In genomic region chr11:12043221-12043620, GRCh38 we compare ENCODE assay signal across 17 cellular contexts. TPM values are rescaled to one million over a fixed set of nuclear protein-coding genes. Genes with fewer than 3 reads are reported as not detected.
A peak's percentile ranks its signal among the peaks of the same experiment; 100 is the strongest.
DNase-seq lines count a peak whose midpoint lies in the region; ATAC-seq, FAIRE-seq and TF ChIP-seq lines count a peak whose summit lies in the region.
"Had no signal": no experiment of that assay in that cellular context is flagged by ENCODE, and none has a peak within 500 bp of the region (broad histone marks: within the 10 kb centered on the region; RNA-seq: fewer than 3 reads in every experiment).

No MANE protein-coding gene starts in this region.

- no peaks in the 10 kb centered on the region for H3K9me2 ChIP-seq in GM23248 (ENCODE audit: insufficient read depth)

- H2AFZ ChIP-seq in GM23248: no peak overlapping the region; the same call in 1 of the 2 replicates
- H2AFZ ChIP-seq in keratinocyte (ENCODE audit: control insufficient read depth, low read length): no peak overlapping the region

- H3K36me3 Mint-ChIP-seq in activated CD8-positive, alpha-beta T cell treated with anti-CD3 and anti-CD28 coated beads for 36 hours (ENCODE audit: low read depth): no peaks in the 10 kb centered on the region
- H3K36me3 Mint-ChIP-seq: T-cell had no signal

- intact Hi-C loops in activated CD8-positive, alpha-beta T cell treated with anti-CD3 and anti-CD28 coated beads for 36 hours (cut with micrococcal nuclease): loop anchor here (10.0 kb wide), 1 partner anchor 852 kb away; no protein-coding TSS in a partner anchor

- H3F3A ChIP-seq in GM23248 (ENCODE audit: insufficient read depth): peaks cover 40% of the 10 kb centered on the region

- CTCF ChIA-PET in activated CD8-positive, alpha-beta T cell treated with anti-CD3 and anti-CD28 coated beads for 36 hours (lab: Charles Lee): interaction anchor here (1.1 to 5.8 kb wide), 10 partner anchors 39 to 244 kb away, joined by 3 to 74 read pairs (median 6); no protein-coding TSS in a partner anchor

- H3K79me2 ChIP-seq in GM23248 (ENCODE audit: insufficient read depth): no peaks in the 10 kb centered on the region
- H3K79me2 ChIP-seq in keratinocyte (ENCODE audit: control insufficient read depth, insufficient read depth, low read length): no peaks in the 10 kb centered on the region

- H4K20me1 ChIP-seq in GM23248 (ENCODE audit: insufficient read depth) (no peaks in the 10 kb centered on the region), keratinocyte (ENCODE audit: control insufficient read depth, extremely low read depth, insufficient read depth, low read length) (no peaks in the 10 kb centered on the region)

- POLR2A ChIA-PET in activated CD8-positive, alpha-beta T cell treated with anti-CD3 and anti-CD28 coated beads for 36 hours (lab: Charles Lee): no interaction called here

- peaks cover 4% of the 10 kb centered on the region for H3K4me1 Mint-ChIP-seq in activated CD8-positive, alpha-beta T cell treated with anti-CD3 and anti-CD28 coated beads for 36 hours (ENCODE audit: low read depth)

- TF ChIP-seq CTCF in keratinocyte (optimal IDR thresholded peaks at IDR 0.05 in 1 of 3, IDR thresholded peaks at IDR 0.05 in 1 of 3, conservative IDR thresholded peaks at IDR 0.05 in 1 of 3; ENCODE audit: extremely low read depth in 1 of 3, insufficient read depth in 2 of 3, low read length in 3 of 3) (no peak), thoracic aorta (IDR thresholded peaks at IDR 0.05) (no peak)
- no peak for TF ChIP-seq CTCF in activated CD8-positive, alpha-beta T cell treated with anti-CD3 and anti-CD28 coated beads for 36 hours (IDR thresholded peaks at IDR 0.05)

- ATAC-seq in thoracic aorta (ENCODE audit: insufficient number of reproducible peaks, low FRiP score, low read depth): no peak
- no peak for ATAC-seq in activated CD8-positive, alpha-beta T cell treated with anti-CD3 and anti-CD28 coated beads for 36 hours
- ATAC-seq: activated T-helper 17 cell treated with anti-CD3 and anti-CD28 coated beads, Interleukin-2, amount 50 U/mL, for 72 hours; T-cell had no signal

- no peaks in the 10 kb centered on the region for H3K27me3 ChIP-seq in GM23248 (replicated peaks; ENCODE audit: insufficient read depth)
- no peaks in the 10 kb centered on the region for H3K27me3 ChIP-seq in adipocyte (replicated peaks; ENCODE audit: control insufficient read depth, insufficient read depth, low read length)
- no peaks in the 10 kb centered on the region for H3K27me3 ChIP-seq in keratinocyte (ENCODE audit: control insufficient read depth, extremely low read depth, insufficient read depth, low read length)
- H3K27me3 ChIP-seq in thoracic aorta (replicated peaks; ENCODE audit: insufficient read depth): no peaks in the 10 kb centered on the region
- H3K27me3 ChIP-seq: gastrocnemius medialis had no signal

- peak overlapping the region; percentile 71 for H3K9ac ChIP-seq in GM23248
- peak overlapping the region; percentile 35 for H3K9ac ChIP-seq in adipocyte (ENCODE audit: low read length)
- H3K9ac ChIP-seq in keratinocyte (ENCODE audit: control insufficient read depth, extremely low read depth, insufficient read depth, low read length): peak overlapping the region; percentile 41

- H3K27me3 Mint-ChIP-seq in activated CD8-positive, alpha-beta T cell treated with anti-CD3 and anti-CD28 coated beads for 36 hours: peaks cover 2% of the 10 kb centered on the region

- no peak for DNase-seq in GM23248
- no peak for DNase-seq in adipocyte (ENCODE audit: low read depth)
- DNase-seq in keratinocyte (ENCODE audit: low read depth, low spot score): no peak
- DNase-seq in thoracic aorta (ENCODE audit: low spot score): no peak
- DNase-seq in NCI-H2107 treated with DMSO at 0.1 percent for 48 hours (lab: John Stamatoyannopoulos, UW; ENCODE audit: unreplicated experiment): no peak
- DNase-seq in NK-92 treated with Interleukin-12 subunit alpha and Interleukin-12 subunit beta, amount 100 ng/mL, for 24 hours (lab: John Stamatoyannopoulos, UW): no peak
- no peak for DNase-seq in activated CD8-positive, alpha-beta T cell treated with anti-CD3 and anti-CD28 coated beads for 36 hours
- DNase-seq: activated CD8-positive, alpha-beta memory T cell treated with anti-CD3 and anti-CD28 coated beads for 24 hours; amygdala; H9; NCI-H774; stimulated activated CD4-positive, alpha-beta T cell treated with anti-CD3 and anti-CD28 coated beads, Interleukin-2, amount 100 ng/mL, for 24 hours; T-cell; WERI-Rb-1 had no signal

- dilution Hi-C loops in keratinocyte (cut with MboI; ENCODE audit: extremely low pct_ligation_motif_present, low sequenced_read_pairs): no loop called here

- H3K4me2 ChIP-seq in GM23248 (ENCODE audit: unreplicated experiment): peak overlapping the region; percentile 29
- peak overlapping the region; percentile 1 for H3K4me2 ChIP-seq in keratinocyte (ENCODE audit: control insufficient read depth, extremely low read depth, insufficient read depth, low read depth, low read length)

- H3K9me3 ChIP-seq in GM23248 (ENCODE audit: low read depth) (no peaks in the 10 kb centered on the region), adipocyte (ENCODE audit: control insufficient read depth, low read length) (no peaks in the 10 kb centered on the region), keratinocyte (ENCODE audit: control insufficient read depth, low read depth, low read length) (peaks cover 4% of the 10 kb centered on the region), thoracic aorta (no peaks in the 10 kb centered on the region)
- H3K9me3 ChIP-seq: gastrocnemius medialis had no signal

- no peak overlapping the region for H3K27ac Mint-ChIP-seq in activated CD8-positive, alpha-beta T cell treated with anti-CD3 and anti-CD28 coated beads for 36 hours
- H3K27ac Mint-ChIP-seq: activated T-helper 17 cell treated with anti-CD3 and anti-CD28 coated beads, Interleukin-2, amount 50 U/mL, for 72 hours; H9; T-cell had no signal

- in situ Hi-C loops in GM23248 (cut with MboI): loop anchor here (10.0 kb wide), 1 partner anchor 248 kb away; no protein-coding TSS in a partner anchor

- 97 to 98% methylated on average over 7 of the region's 7 CpGs for WGBS in GM23248 (ENCODE audit: low coverage in 1 of 2, low lambda C conversion rate in 2 of 2, missing lambda C conversion rate in 2 of 2), 2 experiments

- peak overlapping the region; percentile 37; the same call in 1 of the 2 replicates for H3K4me3 ChIP-seq in GM23248
- peak overlapping the region; percentile 66 for H3K4me3 ChIP-seq in adipocyte (ENCODE audit: low read length)
- no peak overlapping the region for H3K4me3 ChIP-seq in keratinocyte (ENCODE audit: control insufficient read depth in 2 of 3, extremely low read depth in 1 of 3, insufficient read depth in 2 of 3, low read depth in 1 of 3, low read length in 3 of 3)
- no peak overlapping the region for H3K4me3 ChIP-seq in thoracic aorta

- no peak for FAIRE-seq in keratinocyte (lab: Jason Lieb, UNC)
- FAIRE-seq: GM18507 had no signal

- H3K4me1 ChIP-seq in GM23248 (ENCODE audit: insufficient read depth) (peaks cover 43% of the 10 kb centered on the region), adipocyte (ENCODE audit: control insufficient read depth, insufficient read depth, low read length) (peaks cover 36% of the 10 kb centered on the region), keratinocyte (ENCODE audit: control insufficient read depth, extremely low read depth, insufficient read depth, low read length) (peaks cover 40% of the 10 kb centered on the region), thoracic aorta (ENCODE audit: control insufficient read depth in 1 of 2, low read depth in 2 of 2) (peaks cover 3 to 27% of the 10 kb centered on the region in 2 donors)

- no peaks in the 10 kb centered on the region for H3K9me1 ChIP-seq in keratinocyte (ENCODE audit: control insufficient read depth, extremely low read depth, insufficient read depth, low read length)

- H3K36me3 ChIP-seq in GM23248 (ENCODE audit: low read depth) (no peaks in the 10 kb centered on the region), adipocyte (ENCODE audit: control insufficient read depth, insufficient read depth, low read length, severe bottlenecking) (no peaks in the 10 kb centered on the region), keratinocyte (ENCODE audit: control insufficient read depth in 2 of 2, extremely low read depth in 1 of 2, insufficient read depth in 2 of 2, low read length in 2 of 2) (no peaks in the 10 kb centered on the region), thoracic aorta (no peaks in the 10 kb centered on the region)
- H3K36me3 ChIP-seq: gastrocnemius medialis, WERI-Rb-1 had no signal

- H3K9me3 Mint-ChIP-seq in activated CD8-positive, alpha-beta T cell treated with anti-CD3 and anti-CD28 coated beads for 36 hours: no peaks in the 10 kb centered on the region
- H3K9me3 Mint-ChIP-seq: activated T-helper 17 cell treated with anti-CD3 and anti-CD28 coated beads, Interleukin-2, amount 50 U/mL, for 72 hours; T-cell had no signal

- no peak overlapping the region for H3K4me3 Mint-ChIP-seq in activated CD8-positive, alpha-beta T cell treated with anti-CD3 and anti-CD28 coated beads for 36 hours
- H3K4me3 Mint-ChIP-seq: activated T-helper 17 cell treated with anti-CD3 and anti-CD28 coated beads, Interleukin-2, amount 50 U/mL, for 72 hours; H9; T-cell had no signal

- H3K27ac ChIP-seq in GM23248 (peak overlapping the region; percentile 96), keratinocyte (ENCODE audit: control insufficient read depth, insufficient read depth, low read length) (peak overlapping the region; percentile 96), thoracic aorta (peak overlapping the region; percentile 43 to 80)
- H3K27ac ChIP-seq: WERI-Rb-1 had no signal

RNA-seq across cellular contexts. Expression of gene DKK3, which starts 34.8 kb away (rescaled TPM):
- 189 and 225 TPM in 2 replicates for total RNA-seq in GM23248 (2014; rRNA removed; shearing (Covaris generic))
- 237 and 239 TPM in 2 replicates for polyA plus RNA-seq in GM23248 (2016; fragmentation: Nextera tagmentation; extraction: Ambion mirVana)
- polyA plus RNA-seq in keratinocyte: 712 to 984 TPM (median 777 TPM) in 3 replicates
- polyA plus RNA-seq in keratinocyte (2011; ENCODE audit: low read depth): 449 TPM
- 673 and 675 TPM in 2 replicates for polyA plus RNA-seq in keratinocyte (2011; cell fraction: cytosol; rRNA removed)
- polyA plus RNA-seq in keratinocyte (2011; cell fraction: nucleus; rRNA removed): 1,006 and 1,193 TPM in 2 replicates
- 451 and 482 TPM in 2 replicates for polyA plus RNA-seq in keratinocyte (2012; ENCODE audit: low replicate concordance)
- polyA minus RNA-seq in keratinocyte: 466 to 661 TPM (median 564 TPM) in 3 replicates
- 657 TPM for polyA minus RNA-seq in keratinocyte (2011; cell fraction: cytosol; rRNA and poly(A)+ RNA removed)
- 427 and 766 TPM in 2 replicates for polyA minus RNA-seq in keratinocyte (2011; cell fraction: nucleus; rRNA and poly(A)+ RNA removed)
- total RNA-seq in thoracic aorta: 100 to 1,000 TPM; 732 to 847 TPM
- not detected for total RNA-seq in activated CD8-positive, alpha-beta T cell treated with anti-CD3 and anti-CD28 coated beads for 36 hours
- total RNA-seq: activated T-helper 17 cell treated with anti-CD3 and anti-CD28 coated beads, Interleukin-2, amount 50 U/mL, for 72 hours had no signal

Comparison
In these comparisons a context has a peak if more than half of its experiments do, and no peak if none do; other contexts are left out.
1. H3K4me3 ChIP-seq: peak in GM23248 (single experiment) and adipocyte (single experiment); none in keratinocyte (0 of 3) and thoracic aorta (single experiment).
2. RNA of gene DKK3, which starts 34.8 kb away (total RNA-seq): 732 to 847 TPM in thoracic aorta and 189 to 225 TPM in GM23248; not detected in activated CD8-positive, alpha-beta T cell treated with anti-CD3 and anti-CD28 coated beads for 36 hours; every median in the first group is over 100 times any median in the second.
3. Peak in every context shown above with its lines, with median percentiles within 50 percentile points of each other: H3K27ac ChIP-seq and H3K9ac ChIP-seq.